In the genomic region with DNA sequence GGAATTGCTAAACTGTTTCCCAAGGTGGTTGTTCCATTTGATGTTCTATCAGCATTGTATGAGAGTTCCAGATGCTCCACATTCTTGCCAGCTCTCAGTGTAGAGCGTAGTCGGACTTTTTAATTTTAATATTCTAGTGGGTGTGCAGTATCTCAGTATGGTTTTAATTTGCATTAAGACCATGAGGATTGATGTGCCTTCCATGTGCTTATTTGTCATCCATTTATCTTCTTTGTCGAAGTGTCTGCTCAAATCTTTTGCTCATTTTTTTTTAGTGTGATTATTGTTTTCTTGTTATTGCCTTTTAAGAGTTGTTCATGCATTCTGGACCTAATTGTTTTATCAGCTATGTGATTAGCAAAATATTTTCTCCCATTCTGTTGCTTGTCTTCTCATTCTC, we compare ENCODE assay signal across 30 cellular contexts. TPM values are rescaled to one million over a fixed set of nuclear protein-coding genes. Genes with fewer than 3 reads are reported as not detected.
"Had no signal": no experiment of that assay in that cellular context is flagged by ENCODE, and none has a peak within 500 bp of the region (broad histone marks: within the 10 kb centered on the region; RNA-seq: fewer than 3 reads in every experiment).

No MANE protein-coding gene starts in this region.

- ATAC-seq: stimulated activated effector memory CD8-positive, alpha-beta T cell treated with anti-CD3 and anti-CD28 coated beads, Interleukin-12 subunit alpha, Interleukin-12 subunit beta, amount 100 ng/mL, for 72 hours; stimulated activated memory B cell treated with anti-CD40 and anti-IgM and Interleukin-4, amounts not matched to agents 10 μg/mL and 1 μg/mL and 100 μg/mL, for 72 hours; stimulated activated naive B cell treated with anti-CD40 and anti-IgM and Interleukin-4, amounts not matched to agents 10 μg/mL and 1 μg/mL and 100 μg/mL, for 72 hours; stimulated activated naive CD8-positive, alpha-beta T cell treated with anti-CD3 and anti-CD28 coated beads, Interleukin-15, amount 100 ng/mL, for 72 hours; stimulated activated naive CD8-positive, alpha-beta T cell treated with anti-CD3 and anti-CD28 coated beads, Interleukin-15, Interleukin-2, amounts not matched to agents 100 U/mL and 50 U/mL, for 24 hours; upper lobe of right lung had no signal

- H3K4me1 ChIP-seq: stomach, testis, tibial artery, tibial nerve, transverse colon, uterus, vagina had no signal

- FAIRE-seq: urothelium cell line had no signal

- H3K4me3 ChIP-seq: stomach, suprapubic skin, testis, thoracic aorta, thyroid gland, tibial artery, tibial nerve, transverse colon, upper lobe of left lung, upper lobe of right lung, uterus, vagina had no signal

- H3K27me3 ChIP-seq: testis, thyroid gland, upper lobe of left lung, uterus, vagina had no signal

- H3K36me3 ChIP-seq: stomach, suprapubic skin, thoracic aorta, thyroid gland, tibial artery, tibial nerve, transverse colon, upper lobe of left lung, upper lobe of right lung, uterus, vagina had no signal

- H3K27ac ChIP-seq: stomach, suprapubic skin, testis, thoracic aorta, tibial artery, tibial nerve, transverse colon, upper lobe of left lung, upper lobe of right lung, uterus, vagina had no signal

- H3K9me3 ChIP-seq: stomach, suprapubic skin, testis, thoracic aorta, thyroid gland, tibial artery, tibial nerve, transverse colon, upper lobe of left lung, upper lobe of right lung, uterus, vagina had no signal

- DNase-seq: stimulated activated CD4-positive, alpha-beta T cell treated with anti-CD3 and anti-CD28 coated beads, Interleukin-2, amount 100 ng/mL, for 48 hours; stimulated activated CD4-positive, alpha-beta T cell treated with anti-CD3 and anti-CD28 coated beads, Interleukin-4, amount 100 ng/mL, for 1 hour; stimulated activated CD4-positive, alpha-beta T cell treated with anti-CD3 and anti-CD28 coated beads, Interleukin-4, amount 100 ng/mL, for 24 hours; stimulated activated CD4-positive, alpha-beta T cell treated with anti-CD3 and anti-CD28 coated beads, Interleukin-4, amount 100 ng/mL, for 4 hours; stimulated activated CD8-positive, alpha-beta memory T cell treated with anti-CD3 and anti-CD28 coated beads, Interleukin-4, amount 100 ng/mL, for 48 hours; stimulated activated naive B cell treated with anti-CD40 and anti-IgM and Interleukin-4, amounts not matched to agents 10 μg/mL and 1 μg/mL and 100 μg/mL, for 72 hours; stimulated activated naive CD4-positive, alpha-beta T cell; stimulated activated naive CD4-positive, alpha-beta T cell treated with Interleukin-2 at 50 U/mL for 16 hours; stimulated activated naive CD8-positive, alpha-beta T cell treated with anti-CD3 and anti-CD28 coated beads, Interleukin-15, amount 100 ng/mL, for 72 hours; stimulated activated naive CD8-positive, alpha-beta T cell treated with anti-CD3 and anti-CD28 coated beads, Interleukin-15, Interleukin-2, amounts not matched to agents 100 U/mL and 50 U/mL, for 24 hours; stomach; substantia nigra; testis; thyroid gland; tibial artery; transverse colon; upper lobe of left lung; upper lobe of right lung; uterus had no signal

RNA-seq across cellular contexts. Expression of gene GUCA2B, which starts 13.8 kb away (rescaled TPM):
- total RNA-seq: subcutaneous adipose tissue, suprapubic skin, temporal lobe, testis, thoracic aorta, thyroid gland, tibial nerve, upper lobe of left lung, upper lobe of right lung, ureter, urinary bladder, uterus, vagina had no signal
- polyA plus RNA-seq: urinary bladder had no signal

RNA-seq across cellular contexts. Expression of gene GUCA2A, which starts 25.1 kb away (rescaled TPM):
- total RNA-seq: temporal lobe, testis, thoracic aorta, thyroid gland, tibial nerve, upper lobe of right lung, ureter, urinary bladder, uterus, vagina had no signal
- polyA plus RNA-seq: stomach, urinary bladder had no signal
